16 cellular contexts compared by ENCODE assay signal in genomic region chr14:74547331-74547927, GRCh38.
"Had no signal": no experiment of that assay in that cellular context is flagged by ENCODE, and none has a peak within 500 bp of the region (broad histone marks: within the 10 kb centered on the region; RNA-seq: fewer than 3 reads in every experiment).

No MANE protein-coding gene starts in this region.

- H3K27ac ChIP-seq: esophagus squamous epithelium, stomach, vagina had no signal

- H3K9me3 ChIP-seq: esophagus squamous epithelium, mucosa of descending colon, stomach, vagina had no signal

- H3K36me3 ChIP-seq: vagina had no signal

- H3K27me3 ChIP-seq: esophagus squamous epithelium, stomach, vagina had no signal

- H3K4me3 ChIP-seq: esophagus squamous epithelium, mucosa of descending colon, stomach, vagina had no signal

- DNase-seq: activated CD4-positive, alpha-beta T cell treated with anti-CD3 and anti-CD28 coated beads, Interleukin-2, amount 50 U/mL, for 4 hours; activated CD4-positive, CD25-positive, alpha-beta regulatory T cell treated with anti-CD3 and anti-CD28 coated beads, Interleukin-2, amount 50 U/mL, for 72 hours; activated CD8-positive, alpha-beta memory T cell treated with anti-CD3 and anti-CD28 coated beads, Interleukin-2, amount 10 ng/mL, durations not matched to agents 7 days and 5 days; activated effector memory CD4-positive, alpha-beta T cell treated with anti-CD3 and anti-CD28 coated beads, Interleukin-2, amount 50 U/mL, for 16 hours; activated T-cell treated with anti-CD3 and anti-CD28 coated beads, Interleukin-2, amount 50 U/mL, for 24 hours; amygdala; esophagus squamous epithelium; foreskin fibroblast; glutamatergic neuron; left colon; naive thymus-derived CD8-positive, alpha-beta T cell; nucleus accumbens; stimulated activated CD4-positive, alpha-beta T cell treated with anti-CD3 and anti-CD28 coated beads, Interleukin-4, amount 100 ng/mL, for 4 hours; stomach had no signal

- ATAC-seq: activated CD8-positive, alpha-beta memory T cell treated with anti-CD3 and anti-CD28 coated beads, Interleukin-2, amount 10 ng/mL, durations not matched to agents 7 days and 5 days; left colon; mucosa of descending colon; naive thymus-derived CD8-positive, alpha-beta T cell had no signal
